ENCODE assay signal across 9 cellular contexts in genomic region chr6:41191569-41191968, GRCh38. TPM values are rescaled to one million over a fixed set of nuclear protein-coding genes. Genes with fewer than 3 reads are reported as not detected.
A peak's percentile ranks its signal among the peaks of the same experiment; 100 is the strongest.
DNase-seq lines count a peak whose midpoint lies in the region; ATAC-seq and TF ChIP-seq lines count a peak whose summit lies in the region.
"Had no signal": no experiment of that assay in that cellular context is flagged by ENCODE, and none has a peak within 500 bp of the region (broad histone marks: within the 10 kb centered on the region; RNA-seq: fewer than 3 reads in every experiment).

No MANE protein-coding gene starts in this region.

- peaks cover 54% of the 10 kb centered on the region for H3K36me3 Mint-ChIP-seq in activated B cell treated with CpG ODN at 0.5 μM for 24 hours (ENCODE audit: low read depth)

- TF ChIP-seq CTCF in activated B cell treated with CpG ODN at 0.5 μM for 24 hours (IDR thresholded peaks at IDR 0.05) (no peak), heart right ventricle (IDR thresholded peaks at IDR 0.05) (peak in 7 of 9 donors; percentile 20 to 57 (median 50)), suprapubic skin (IDR thresholded peaks at IDR 0.05) (no peak)

- H3K27me3 ChIP-seq in heart right ventricle (peaks cover 0 to 45% (median 26%) of the 10 kb centered on the region in 7 donors), suprapubic skin (peaks cover 33% of the 10 kb centered on the region)

- CTCF ChIA-PET in activated B cell treated with CpG ODN at 0.5 μM for 24 hours (lab: Charles Lee) = interaction anchor here (1.0 to 1.7 kb wide), 6 partner anchors 9 to 124 kb away, joined by 3 to 11 read pairs (median 4); partner anchors contain the start of gene TREML2

- 15 to 18% methylated on average over 6 of the region's 6 CpGs for WGBS in heart right ventricle, 2 donors
- 50% methylated on average over 1 of the region's 6 CpGs for WGBS in suprapubic skin

- no peak overlapping the region for H3K4me3 Mint-ChIP-seq in activated B cell treated with CpG ODN at 0.5 μM for 24 hours

- intact Hi-C loops in activated B cell treated with CpG ODN at 0.5 μM for 24 hours (cut with micrococcal nuclease) (loop anchor here (1.0 kb wide), 1 partner anchor 127 kb away; no protein-coding TSS in a partner anchor), heart right ventricle (cut with DNase I) (loop anchor here in 1 of 10 donors (10.0 kb wide), 1 partner anchor 123 kb away; no protein-coding TSS in a partner anchor)

- no peaks in the 10 kb centered on the region for H3K4me1 ChIP-seq in heart right ventricle
- H3K4me1 ChIP-seq in suprapubic skin = no peaks in the 10 kb centered on the region

- POLR2A ChIA-PET in activated B cell treated with CpG ODN at 0.5 μM for 24 hours (lab: Charles Lee) = interaction anchor here (0.8 to 1.1 kb wide), 2 partner anchors 9 to 10 kb away, joined by 3 read pairs; partner anchors contain the start of gene TREML2

- no peaks in the 10 kb centered on the region for H3K27me3 Mint-ChIP-seq in activated B cell treated with CpG ODN at 0.5 μM for 24 hours

- no peak overlapping the region for H3K4me3 ChIP-seq in heart right ventricle
- H3K4me3 ChIP-seq in suprapubic skin = no peak overlapping the region

- H3K27ac Mint-ChIP-seq in activated B cell treated with CpG ODN at 0.5 μM for 24 hours = peak overlapping the region; percentile 41

- peaks cover 7% of the 10 kb centered on the region for H3K9me3 Mint-ChIP-seq in activated B cell treated with CpG ODN at 0.5 μM for 24 hours

- H3K27ac ChIP-seq in heart right ventricle = no peak overlapping the region
- H3K27ac ChIP-seq in suprapubic skin = no peak overlapping the region

- no peak for TF ChIP-seq EP300 in suprapubic skin (IDR thresholded peaks at IDR 0.05)

- H3K9me3 ChIP-seq in heart right ventricle (peaks cover 0 to 17% (median 4%) of the 10 kb centered on the region in 11 donors), suprapubic skin (no peaks in the 10 kb centered on the region)

- no peak for TF ChIP-seq POLR2A in suprapubic skin (IDR thresholded peaks at IDR 0.05)

- peak; percentile 76 for DNase-seq in activated effector memory CD4-positive, alpha-beta T cell treated with anti-CD3 and anti-CD28 coated beads, Interleukin-2, amount 50 U/mL, for 16 hours
- DNase-seq in activated effector memory CD4-positive, alpha-beta T cell treated with Interleukin-2 at 50 U/mL for 16 hours = no peak
- DNase-seq in activated B cell treated with CpG ODN at 0.5 μM for 24 hours = no peak
- peak in 1 of 2 donors; percentile 45 for DNase-seq in heart right ventricle
- peak in 2 of 3 donors; percentile 19 to 26 for DNase-seq in stimulated activated CD4-positive, alpha-beta T cell treated with anti-CD3 and anti-CD28 coated beads, Interleukin-12 subunit alpha, Interleukin-12 subunit beta, amount 100 ng/mL, for 48 hours (ENCODE audit: low read depth in 2 of 3, low spot score in 1 of 3)
- no peak for DNase-seq in pons (ENCODE audit: low spot score)
- no peak for DNase-seq in suprapubic skin (ENCODE audit: low spot score in 2 of 2)

- ATAC-seq in activated B cell treated with CpG ODN at 0.5 μM for 24 hours (ENCODE audit: low read depth) = peak; percentile 61
- ATAC-seq in heart right ventricle = peak in 4 of 8 donors; percentile 54 to 67 (median 59)
- no peak for ATAC-seq in HG03045 (IDR thresholded peaks at IDR 0.05; ENCODE audit: unreplicated experiment)

- no peaks in the 10 kb centered on the region for H3K36me3 ChIP-seq in heart right ventricle
- H3K36me3 ChIP-seq in suprapubic skin = no peaks in the 10 kb centered on the region

- H3K4me1 Mint-ChIP-seq in activated B cell treated with CpG ODN at 0.5 μM for 24 hours = peaks cover 64% of the 10 kb centered on the region

RNA-seq across cellular contexts. Expression of gene TREML2, which starts 9.4 kb away (rescaled TPM):
- 10.2 and 10.3 TPM in 2 replicates for total RNA-seq in activated B cell treated with CpG ODN at 0.5 μM for 24 hours
- under 1 TPM in 4 of 10 donors, not detected in 6; 0.10 to 0.38 (median 0.16) TPM for total RNA-seq in heart right ventricle
- polyA plus RNA-seq in heart right ventricle = under 1 TPM in 1 of 2 donors, not detected in 1; 0.01 TPM
- total RNA-seq in suprapubic skin = not detected

RNA-seq across cellular contexts. Expression of gene TREM2, which starts 28.7 kb away (rescaled TPM):
- total RNA-seq in activated B cell treated with CpG ODN at 0.5 μM for 24 hours (not detected in 2 replicates), heart right ventricle (1 to 10 TPM in 3 of 10 donors, under 1 TPM in 4, not detected in 3; 0.40 to 5.5 (median 1.00) TPM), suprapubic skin (under 1 TPM in 1 of 4 donors, not detected in 3; 0.99 TPM)
- polyA plus RNA-seq in heart right ventricle = 1 to 10 TPM; 1.4 to 1.6 TPM

RNA-seq across cellular contexts. Expression of gene TREML4, which starts 36.6 kb away (rescaled TPM):
- total RNA-seq in activated B cell treated with CpG ODN at 0.5 μM for 24 hours (not detected in 2 replicates), heart right ventricle (not detected), suprapubic skin (not detected)
- under 1 TPM in 1 of 2 donors, not detected in 1; 0.04 TPM for polyA plus RNA-seq in heart right ventricle
- total RNA-seq: skeletal muscle tissue had no signal

RNA-seq across cellular contexts. Expression of gene TREML1, which starts 37.4 kb away (rescaled TPM):
- total RNA-seq in activated B cell treated with CpG ODN at 0.5 μM for 24 hours (not detected in 2 replicates), heart right ventricle (under 1 TPM in 2 of 10 donors, not detected in 8; 0.33 to 0.39 TPM), suprapubic skin (not detected)
- under 1 TPM in 1 of 2 donors, not detected in 1; 0.17 TPM for polyA plus RNA-seq in heart right ventricle
- total RNA-seq: skeletal muscle tissue had no signal

Comparison
In these comparisons a context has a peak if more than half of its experiments do, and no peak if none do; other contexts are left out.
1. DNase-seq: peak in activated effector memory CD4-positive, alpha-beta T cell treated with anti-CD3 and anti-CD28 coated beads, Interleukin-2, amount 50 U/mL, for 16 hours (single experiment) and stimulated activated CD4-positive, alpha-beta T cell treated with anti-CD3 and anti-CD28 coated beads, Interleukin-12 subunit alpha, Interleukin-12 subunit beta, amount 100 ng/mL, for 48 hours (2 of 3); none in activated effector memory CD4-positive, alpha-beta T cell treated with Interleukin-2 at 50 U/mL for 16 hours (single experiment), activated B cell treated with CpG ODN at 0.5 μM for 24 hours (single experiment), pons (single experiment) and suprapubic skin (0 of 2).
2. CTCF ChIP-seq: peak in heart right ventricle (7 of 9); none in activated B cell treated with CpG ODN at 0.5 μM for 24 hours (single experiment) and suprapubic skin (0 of 2).